2 cellular contexts compared by ENCODE assay signal in the genomic region with DNA sequence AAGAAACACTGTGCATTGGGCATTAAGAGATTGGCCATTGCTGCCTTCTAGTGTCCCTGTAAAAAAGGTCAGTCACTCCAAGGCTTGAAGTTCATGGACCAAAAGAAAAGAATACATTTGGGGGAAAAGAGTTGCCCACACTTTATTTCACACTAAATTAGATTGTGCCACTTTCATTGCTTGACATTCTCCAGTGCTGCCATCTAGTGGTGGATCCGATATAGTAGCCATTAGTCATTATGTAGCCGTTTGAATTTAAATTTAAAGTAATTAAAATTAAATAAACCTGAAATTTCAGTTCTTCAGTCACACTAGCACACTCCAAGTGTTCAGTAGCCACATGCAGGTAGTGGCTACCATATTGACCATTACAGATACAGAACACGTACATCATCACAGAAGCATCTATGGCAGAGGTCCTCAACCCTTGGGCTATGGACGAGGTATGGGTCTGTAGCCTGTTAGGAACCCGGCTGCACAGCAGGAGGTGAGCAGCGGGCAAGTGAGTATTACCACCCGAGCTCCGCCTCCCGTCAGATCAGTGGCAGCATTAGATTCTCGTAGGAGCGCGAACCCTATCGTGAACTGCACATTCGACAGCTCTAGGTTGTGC.
TF ChIP-seq lines count a peak whose summit lies in the region.

No MANE protein-coding gene starts in this region.

TF ChIP-seq in GM23338, 12 proteins besides CTCF, POLR2A, EP300 and RAD21 (continued from another document):
- TF ChIP-seq, protein P1, sequence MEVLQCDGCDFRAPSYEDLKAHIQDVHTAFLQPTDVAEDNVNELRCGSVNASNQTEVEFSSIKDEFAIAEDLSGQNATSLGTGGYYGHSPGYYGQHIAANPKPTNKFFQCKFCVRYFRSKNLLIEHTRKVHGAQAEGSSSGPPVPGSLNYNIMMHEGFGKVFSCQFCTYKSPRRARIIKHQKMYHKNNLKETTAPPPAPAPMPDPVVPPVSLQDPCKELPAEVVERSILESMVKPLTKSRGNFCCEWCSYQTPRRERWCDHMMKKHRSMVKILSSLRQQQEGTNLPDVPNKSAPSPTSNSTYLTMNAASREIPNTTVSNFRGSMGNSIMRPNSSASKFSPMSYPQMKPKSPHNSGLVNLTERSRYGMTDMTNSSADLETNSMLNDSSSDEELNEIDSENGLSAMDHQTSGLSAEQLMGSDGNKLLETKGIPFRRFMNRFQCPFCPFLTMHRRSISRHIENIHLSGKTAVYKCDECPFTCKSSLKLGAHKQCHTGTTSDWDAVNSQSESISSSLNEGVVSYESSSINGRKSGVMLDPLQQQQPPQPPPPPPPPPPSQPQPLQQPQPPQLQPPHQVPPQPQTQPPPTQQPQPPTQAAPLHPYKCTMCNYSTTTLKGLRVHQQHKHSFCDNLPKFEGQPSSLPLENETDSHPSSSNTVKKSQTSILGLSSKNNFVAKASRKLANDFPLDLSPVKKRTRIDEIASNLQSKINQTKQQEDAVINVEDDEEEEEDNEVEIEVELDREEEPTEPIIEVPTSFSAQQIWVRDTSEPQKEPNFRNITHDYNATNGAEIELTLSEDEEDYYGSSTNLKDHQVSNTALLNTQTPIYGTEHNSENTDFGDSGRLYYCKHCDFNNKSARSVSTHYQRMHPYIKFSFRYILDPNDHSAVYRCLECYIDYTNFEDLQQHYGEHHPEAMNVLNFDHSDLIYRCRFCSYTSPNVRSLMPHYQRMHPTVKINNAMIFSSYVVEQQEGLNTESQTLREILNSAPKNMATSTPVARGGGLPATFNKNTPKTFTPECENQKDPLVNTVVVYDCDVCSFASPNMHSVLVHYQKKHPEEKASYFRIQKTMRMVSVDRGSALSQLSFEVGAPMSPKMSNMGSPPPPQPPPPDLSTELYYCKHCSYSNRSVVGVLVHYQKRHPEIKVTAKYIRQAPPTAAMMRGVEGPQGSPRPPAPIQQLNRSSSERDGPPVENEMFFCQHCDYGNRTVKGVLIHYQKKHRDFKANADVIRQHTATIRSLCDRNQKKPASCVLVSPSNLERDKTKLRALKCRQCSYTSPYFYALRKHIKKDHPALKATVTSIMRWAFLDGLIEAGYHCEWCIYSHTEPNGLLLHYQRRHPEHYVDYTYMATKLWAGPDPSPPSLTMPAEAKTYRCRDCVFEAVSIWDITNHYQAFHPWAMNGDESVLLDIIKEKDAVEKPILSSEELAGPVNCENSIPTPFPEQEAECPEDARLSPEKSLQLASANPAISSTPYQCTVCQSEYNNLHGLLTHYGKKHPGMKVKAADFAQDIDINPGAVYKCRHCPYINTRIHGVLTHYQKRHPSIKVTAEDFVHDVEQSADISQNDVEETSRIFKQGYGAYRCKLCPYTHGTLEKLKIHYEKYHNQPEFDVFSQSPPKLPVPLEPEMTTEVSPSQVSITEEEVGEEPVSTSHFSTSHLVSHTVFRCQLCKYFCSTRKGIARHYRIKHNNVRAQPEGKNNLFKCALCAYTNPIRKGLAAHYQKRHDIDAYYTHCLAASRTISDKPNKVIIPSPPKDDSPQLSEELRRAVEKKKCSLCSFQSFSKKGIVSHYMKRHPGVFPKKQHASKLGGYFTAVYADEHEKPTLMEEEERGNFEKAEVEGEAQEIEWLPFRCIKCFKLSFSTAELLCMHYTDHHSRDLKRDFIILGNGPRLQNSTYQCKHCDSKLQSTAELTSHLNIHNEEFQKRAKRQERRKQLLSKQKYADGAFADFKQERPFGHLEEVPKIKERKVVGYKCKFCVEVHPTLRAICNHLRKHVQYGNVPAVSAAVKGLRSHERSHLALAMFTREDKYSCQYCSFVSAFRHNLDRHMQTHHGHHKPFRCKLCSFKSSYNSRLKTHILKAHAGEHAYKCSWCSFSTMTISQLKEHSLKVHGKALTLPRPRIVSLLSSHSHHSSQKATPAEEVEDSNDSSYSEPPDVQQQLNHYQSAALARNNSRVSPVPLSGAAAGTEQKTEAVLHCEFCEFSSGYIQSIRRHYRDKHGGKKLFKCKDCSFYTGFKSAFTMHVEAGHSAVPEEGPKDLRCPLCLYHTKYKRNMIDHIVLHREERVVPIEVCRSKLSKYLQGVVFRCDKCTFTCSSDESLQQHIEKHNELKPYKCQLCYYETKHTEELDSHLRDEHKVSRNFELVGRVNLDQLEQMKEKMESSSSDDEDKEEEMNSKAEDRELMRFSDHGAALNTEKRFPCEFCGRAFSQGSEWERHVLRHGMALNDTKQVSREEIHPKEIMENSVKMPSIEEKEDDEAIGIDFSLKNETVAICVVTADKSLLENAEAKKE (CRISPR knock-in tag; IDR thresholded peaks at IDR 0.05), result no peak
- TF ChIP-seq ZNF331 (CRISPR knock-in tag; IDR thresholded peaks at IDR 0.05; ENCODE audit: low read depth) (no peak), NANOG (IDR thresholded peaks at IDR 0.05; ENCODE audit: borderline replicate concordance) (no peak), POLR2AphosphoS5 (IDR thresholded peaks at IDR 0.05; ENCODE audit: low read depth) (no peak), ZNF114 (CRISPR knock-in tag; IDR thresholded peaks at IDR 0.05) (no peak), CREB1 (CRISPR knock-in tag; IDR thresholded peaks at IDR 0.05; ENCODE audit: low read depth) (no peak), EZH2phosphoT487 (IDR thresholded peaks at IDR 0.05; ENCODE audit: unreplicated experiment) (no peak)
- TF ChIP-seq, protein P2, sequence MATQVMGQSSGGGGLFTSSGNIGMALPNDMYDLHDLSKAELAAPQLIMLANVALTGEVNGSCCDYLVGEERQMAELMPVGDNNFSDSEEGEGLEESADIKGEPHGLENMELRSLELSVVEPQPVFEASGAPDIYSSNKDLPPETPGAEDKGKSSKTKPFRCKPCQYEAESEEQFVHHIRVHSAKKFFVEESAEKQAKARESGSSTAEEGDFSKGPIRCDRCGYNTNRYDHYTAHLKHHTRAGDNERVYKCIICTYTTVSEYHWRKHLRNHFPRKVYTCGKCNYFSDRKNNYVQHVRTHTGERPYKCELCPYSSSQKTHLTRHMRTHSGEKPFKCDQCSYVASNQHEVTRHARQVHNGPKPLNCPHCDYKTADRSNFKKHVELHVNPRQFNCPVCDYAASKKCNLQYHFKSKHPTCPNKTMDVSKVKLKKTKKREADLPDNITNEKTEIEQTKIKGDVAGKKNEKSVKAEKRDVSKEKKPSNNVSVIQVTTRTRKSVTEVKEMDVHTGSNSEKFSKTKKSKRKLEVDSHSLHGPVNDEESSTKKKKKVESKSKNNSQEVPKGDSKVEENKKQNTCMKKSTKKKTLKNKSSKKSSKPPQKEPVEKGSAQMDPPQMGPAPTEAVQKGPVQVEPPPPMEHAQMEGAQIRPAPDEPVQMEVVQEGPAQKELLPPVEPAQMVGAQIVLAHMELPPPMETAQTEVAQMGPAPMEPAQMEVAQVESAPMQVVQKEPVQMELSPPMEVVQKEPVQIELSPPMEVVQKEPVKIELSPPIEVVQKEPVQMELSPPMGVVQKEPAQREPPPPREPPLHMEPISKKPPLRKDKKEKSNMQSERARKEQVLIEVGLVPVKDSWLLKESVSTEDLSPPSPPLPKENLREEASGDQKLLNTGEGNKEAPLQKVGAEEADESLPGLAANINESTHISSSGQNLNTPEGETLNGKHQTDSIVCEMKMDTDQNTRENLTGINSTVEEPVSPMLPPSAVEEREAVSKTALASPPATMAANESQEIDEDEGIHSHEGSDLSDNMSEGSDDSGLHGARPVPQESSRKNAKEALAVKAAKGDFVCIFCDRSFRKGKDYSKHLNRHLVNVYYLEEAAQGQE (IDR thresholded peaks at IDR 0.05; ENCODE audit: unreplicated experiment), result no peak
- TF ChIP-seq, protein P3, sequence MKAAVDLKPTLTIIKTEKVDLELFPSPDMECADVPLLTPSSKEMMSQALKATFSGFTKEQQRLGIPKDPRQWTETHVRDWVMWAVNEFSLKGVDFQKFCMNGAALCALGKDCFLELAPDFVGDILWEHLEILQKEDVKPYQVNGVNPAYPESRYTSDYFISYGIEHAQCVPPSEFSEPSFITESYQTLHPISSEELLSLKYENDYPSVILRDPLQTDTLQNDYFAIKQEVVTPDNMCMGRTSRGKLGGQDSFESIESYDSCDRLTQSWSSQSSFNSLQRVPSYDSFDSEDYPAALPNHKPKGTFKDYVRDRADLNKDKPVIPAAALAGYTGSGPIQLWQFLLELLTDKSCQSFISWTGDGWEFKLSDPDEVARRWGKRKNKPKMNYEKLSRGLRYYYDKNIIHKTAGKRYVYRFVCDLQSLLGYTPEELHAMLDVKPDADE (IDR thresholded peaks at IDR 0.05), result no peak
TF ChIP-seq in GM23338: peak in this region for 0.

TF ChIP-seq in SK-N-SH, 30 proteins besides CTCF, POLR2A, EP300 and RAD21 (continued from another document):
- TF ChIP-seq, protein P2 (IDR thresholded peaks at IDR 0.05; ENCODE audit: low read depth, low read length), result no peak
- TF ChIP-seq SMC3 (IDR thresholded peaks at IDR 0.05; ENCODE audit: low read depth, low read length) (peak; percentile 11; the same call in 1 of the 2 replicates), EZH2phosphoT487 (IDR thresholded peaks at IDR 0.05; ENCODE audit: borderline replicate concordance, low read depth) (no peak)
